In genomic region chr1:229981736-229982135, GRCh38 we compare ENCODE assay signal across 11 cellular contexts.
"Had no signal": no experiment of that assay in that cellular context is flagged by ENCODE, and none has a peak within 500 bp of the region (broad histone marks: within the 10 kb centered on the region; RNA-seq: fewer than 3 reads in every experiment).

No MANE protein-coding gene starts in this region.

- H3K36me3 ChIP-seq: HAP-1 had no signal

- H3K4me1 ChIP-seq: HAP-1 had no signal

- H3K4me3 ChIP-seq: GM23248, GM23338, HAP-1 had no signal

- FAIRE-seq: H1, H54 had no signal

- H3K9me3 Mint-ChIP-seq: HFFc6 had no signal

- DNase-seq: GM23248, GOT3, H7, H9, HCEC 1CT, HFFc6 had no signal

- ATAC-seq: GM23338, HCT116 had no signal

- H3K27ac ChIP-seq: GM23248 had no signal

- H3K4me1 Mint-ChIP-seq: GM23338, H9 had no signal

- H3K4me3 Mint-ChIP-seq: GM23338, H9, HFFc6 had no signal

- H3K27ac Mint-ChIP-seq: GM23338, HFFc6 had no signal
